ENCODE assay signal across 1 cellular context in the genomic region with DNA sequence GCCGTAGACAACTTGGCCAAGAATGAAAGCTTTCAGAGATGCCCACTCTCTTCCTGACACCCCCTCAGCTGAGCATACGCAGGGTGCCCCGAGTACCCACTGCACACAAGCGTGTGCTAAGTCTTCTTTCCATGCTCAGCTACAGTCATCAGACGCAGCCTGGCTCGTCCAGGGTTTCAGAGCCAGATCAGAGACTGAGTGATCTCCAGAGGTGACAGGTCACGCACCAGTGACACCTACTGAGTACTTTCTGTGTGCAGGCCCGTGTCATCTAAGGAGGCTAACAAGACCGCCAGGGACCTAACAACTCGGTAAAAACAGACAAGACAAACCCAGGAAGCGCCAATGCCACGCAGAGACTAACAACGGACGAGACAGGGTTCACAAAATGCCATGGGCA.
A peak's percentile ranks its signal among the peaks of the same experiment; 100 is the strongest.
TF ChIP-seq lines count a peak whose summit lies in the region.

No MANE protein-coding gene starts in this region.

TF ChIP-seq in GM12878, 131 proteins besides CTCF, POLR2A, EP300 and RAD21:
- TF ChIP-seq CREM (IDR thresholded peaks at IDR 0.05; ENCODE audit: low read depth) (peak; percentile 45; the same call in 1 of the 2 replicates), PAX5 (IDR thresholded peaks at IDR 0.05; ENCODE audit: borderline replicate concordance, low read depth, low read length) (peak; percentile 83; the same call in 1 of the 2 replicates), FOXM1 (IDR thresholded peaks at IDR 0.05; ENCODE audit: low read depth, low read length) (no peak), ZSCAN29 (IDR thresholded peaks at IDR 0.05) (no peak), POLR2AphosphoS5 (IDR thresholded peaks at IDR 0.05; ENCODE audit: low read length) (no peak), CREB1 (IDR thresholded peaks at IDR 0.05; ENCODE audit: low read depth) (0 out of 2 replicates have a peak, but pooled peaks have one; percentile 39), JUNB (IDR thresholded peaks at IDR 0.05) (peak; percentile 49; the same call in 1 of the 2 replicates), DPF2 (IDR thresholded peaks at IDR 0.05) (no peak), BRCA1 (IDR thresholded peaks at IDR 0.05; ENCODE audit: low read depth, low read length) (no peak), POLR2AphosphoS2 (IDR thresholded peaks at IDR 0.05; ENCODE audit: low read depth, low read length) (no peak), TARDBP (IDR thresholded peaks at IDR 0.05; ENCODE audit: borderline replicate concordance) (peak; percentile 72; the same call in 1 of the 2 replicates), EED (IDR thresholded peaks at IDR 0.05; ENCODE audit: low read depth) (peak; percentile 53; the same call in 1 of the 2 replicates), RELA (IDR thresholded peaks at IDR 0.05; ENCODE audit: borderline replicate concordance, partially characterized antibody) (no peak), TCF7 (IDR thresholded peaks at IDR 0.05; ENCODE audit: borderline replicate concordance) (no peak), HCFC1 (IDR thresholded peaks at IDR 0.05; ENCODE audit: low read length) (no peak), MTA3 (IDR thresholded peaks at IDR 0.05; ENCODE audit: borderline replicate concordance, low read length) (peak; percentile 59; the same call in 1 of the 2 replicates), ZBED1 (IDR thresholded peaks at IDR 0.05; ENCODE audit: borderline replicate concordance) (0 out of 2 replicates have a peak, but pooled peaks have one; percentile 11), RFX5 (IDR thresholded peaks at IDR 0.05; ENCODE audit: low read depth, low read length) (no peak)
- TF ChIP-seq, protein P1, sequence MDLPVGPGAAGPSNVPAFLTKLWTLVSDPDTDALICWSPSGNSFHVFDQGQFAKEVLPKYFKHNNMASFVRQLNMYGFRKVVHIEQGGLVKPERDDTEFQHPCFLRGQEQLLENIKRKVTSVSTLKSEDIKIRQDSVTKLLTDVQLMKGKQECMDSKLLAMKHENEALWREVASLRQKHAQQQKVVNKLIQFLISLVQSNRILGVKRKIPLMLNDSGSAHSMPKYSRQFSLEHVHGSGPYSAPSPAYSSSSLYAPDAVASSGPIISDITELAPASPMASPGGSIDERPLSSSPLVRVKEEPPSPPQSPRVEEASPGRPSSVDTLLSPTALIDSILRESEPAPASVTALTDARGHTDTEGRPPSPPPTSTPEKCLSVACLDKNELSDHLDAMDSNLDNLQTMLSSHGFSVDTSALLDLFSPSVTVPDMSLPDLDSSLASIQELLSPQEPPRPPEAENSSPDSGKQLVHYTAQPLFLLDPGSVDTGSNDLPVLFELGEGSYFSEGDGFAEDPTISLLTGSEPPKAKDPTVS (IDR thresholded peaks at IDR 0.05; ENCODE audit: low read depth, low read length): no peak
- TF ChIP-seq, protein P2, sequence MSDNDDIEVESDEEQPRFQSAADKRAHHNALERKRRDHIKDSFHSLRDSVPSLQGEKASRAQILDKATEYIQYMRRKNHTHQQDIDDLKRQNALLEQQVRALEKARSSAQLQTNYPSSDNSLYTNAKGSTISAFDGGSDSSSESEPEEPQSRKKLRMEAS (IDR thresholded peaks at IDR 0.05; ENCODE audit: low read depth, low read length): no peak
- TF ChIP-seq, protein P3, sequence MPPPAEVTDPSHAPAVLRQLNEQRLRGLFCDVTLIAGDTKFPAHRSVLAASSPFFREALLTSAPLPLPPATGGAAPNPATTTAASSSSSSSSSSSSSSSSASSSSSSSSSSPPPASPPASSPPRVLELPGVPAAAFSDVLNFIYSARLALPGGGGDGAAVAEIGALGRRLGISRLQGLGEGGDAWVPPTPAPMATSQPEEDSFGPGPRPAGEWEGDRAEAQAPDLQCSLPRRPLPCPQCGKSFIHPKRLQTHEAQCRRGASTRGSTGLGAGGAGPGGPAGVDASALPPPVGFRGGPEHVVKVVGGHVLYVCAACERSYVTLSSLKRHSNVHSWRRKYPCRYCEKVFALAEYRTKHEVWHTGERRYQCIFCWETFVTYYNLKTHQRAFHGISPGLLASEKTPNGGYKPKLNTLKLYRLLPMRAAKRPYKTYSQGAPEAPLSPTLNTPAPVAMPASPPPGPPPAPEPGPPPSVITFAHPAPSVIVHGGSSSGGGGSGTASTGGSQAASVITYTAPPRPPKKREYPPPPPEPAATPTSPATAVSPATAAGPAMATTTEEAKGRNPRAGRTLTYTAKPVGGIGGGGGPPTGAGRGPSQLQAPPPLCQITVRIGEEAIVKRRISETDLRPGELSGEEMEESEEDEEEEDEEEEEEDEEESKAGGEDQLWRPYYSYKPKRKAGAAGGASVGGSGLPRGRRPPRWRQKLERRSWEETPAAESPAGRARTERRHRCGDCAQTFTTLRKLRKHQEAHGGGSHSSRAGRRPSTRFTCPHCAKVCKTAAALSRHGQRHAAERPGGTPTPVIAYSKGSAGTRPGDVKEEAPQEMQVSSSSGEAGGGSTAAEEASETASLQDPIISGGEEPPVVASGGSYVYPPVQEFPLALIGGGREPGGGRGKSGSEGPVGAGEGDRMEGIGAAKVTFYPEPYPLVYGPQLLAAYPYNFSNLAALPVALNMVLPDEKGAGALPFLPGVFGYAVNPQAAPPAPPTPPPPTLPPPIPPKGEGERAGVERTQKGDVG (CRISPR knock-in tag; IDR thresholded peaks at IDR 0.05): no peak
